ENCODE assay signal across 17 cellular contexts in the genomic region with DNA sequence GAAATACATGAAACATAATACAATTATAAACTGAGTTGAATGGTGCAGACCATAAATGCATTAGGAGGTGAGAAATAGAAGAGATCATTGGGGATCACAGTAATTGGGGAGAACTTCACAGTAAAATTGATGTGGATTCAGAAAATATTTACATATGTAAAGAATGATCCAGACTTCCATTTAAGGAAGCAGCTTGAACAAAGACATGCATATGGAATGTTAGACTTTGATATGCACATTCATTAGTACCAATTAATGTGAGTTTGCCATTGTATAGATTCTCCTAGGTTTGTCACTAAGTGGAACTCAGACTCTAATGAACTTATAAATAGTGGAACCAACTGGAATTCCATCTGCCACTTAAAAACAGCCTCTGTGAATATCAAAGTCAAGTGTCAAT.
"Had no signal": no experiment of that assay in that cellular context is flagged by ENCODE, and none has a peak within 500 bp of the region (broad histone marks: within the 10 kb centered on the region; RNA-seq: fewer than 3 reads in every experiment).

No MANE protein-coding gene starts in this region.

- H3K27me3 ChIP-seq: neutrophil, suprapubic skin, transverse colon, upper lobe of right lung, uterus had no signal

- H3K27ac ChIP-seq: neutrophil, parathyroid adenoma, suprapubic skin, transverse colon, upper lobe of right lung, uterus had no signal

- H3K4me1 ChIP-seq: parathyroid adenoma, suprapubic skin, transverse colon, upper lobe of right lung, uterus had no signal

- H3K9ac ChIP-seq: parathyroid adenoma had no signal

- H3K4me3 ChIP-seq: lung, smooth muscle cell, suprapubic skin, transverse colon, upper lobe of right lung, uterus had no signal

- H3K4me2 ChIP-seq: smooth muscle cell had no signal

- FAIRE-seq: frontal cortex, keratinocyte had no signal

- H3K36me3 ChIP-seq: neutrophil, suprapubic skin, transverse colon, upper lobe of right lung, uterus had no signal

- H2AFZ ChIP-seq: parathyroid adenoma had no signal

- H3K79me2 ChIP-seq: parathyroid adenoma had no signal

- DNase-seq: cortex of kidney; effector memory CD8-positive, alpha-beta T cell; head of caudate nucleus; natural killer cell; stimulated activated CD4-positive, alpha-beta T cell treated with anti-CD3 and anti-CD28 coated beads, Interleukin-12 subunit alpha, Interleukin-12 subunit beta, amount 100 ng/mL, for 4 hours; stimulated activated CD4-positive, alpha-beta T cell treated with anti-CD3 and anti-CD28 coated beads, Interleukin-2, amount 100 ng/mL, for 24 hours; stimulated activated CD4-positive, alpha-beta T cell treated with anti-CD3 and anti-CD28 coated beads, Interleukin-4, amount 100 ng/mL, for 4 hours; transverse colon; upper lobe of right lung; uterus had no signal

- H3K9me3 ChIP-seq: neutrophil, upper lobe of right lung, uterus had no signal
